In the genomic region with DNA sequence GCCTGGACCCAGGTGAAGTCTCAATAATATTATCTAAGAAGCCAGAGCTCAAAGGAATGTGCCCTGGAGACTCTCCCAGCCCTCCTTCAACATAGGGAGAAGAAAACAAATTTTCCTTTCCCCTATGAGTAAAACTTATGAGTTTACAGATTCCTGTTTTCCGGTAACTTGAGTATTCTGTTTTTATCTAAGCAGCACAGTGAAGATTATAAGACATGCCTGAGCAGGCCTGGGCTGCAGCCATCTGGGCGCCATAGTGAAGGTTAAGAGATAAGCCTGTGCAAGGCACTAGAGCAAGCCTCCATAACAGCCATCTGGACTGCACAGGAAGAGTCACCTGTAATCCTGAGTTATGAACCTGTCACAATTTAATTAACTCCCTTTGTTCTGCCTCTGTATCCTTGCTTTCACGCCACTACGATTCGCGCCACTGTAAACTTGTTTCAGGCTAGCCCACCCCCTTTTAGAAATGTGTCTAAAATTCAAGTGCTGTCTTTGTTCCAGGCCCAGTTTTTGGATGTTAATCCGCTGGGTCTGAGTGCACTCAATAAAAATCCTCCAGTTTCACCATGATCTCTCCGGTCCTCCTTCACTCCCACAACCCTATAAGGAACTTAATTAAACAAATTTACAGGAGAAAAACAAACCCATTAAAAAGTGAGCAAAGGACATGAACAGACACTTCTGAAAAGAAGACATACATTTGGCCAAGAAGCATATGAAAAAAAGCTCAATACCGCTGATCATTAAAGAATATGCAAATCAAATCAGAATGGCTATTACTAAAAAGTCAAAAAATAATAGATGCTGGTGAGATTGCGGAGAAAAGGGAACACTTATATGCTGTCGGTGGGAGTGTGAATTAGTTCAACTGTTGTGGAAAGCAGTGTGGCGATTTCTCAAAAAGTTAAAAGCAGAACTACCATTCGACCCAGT, we compare ENCODE assay signal across 19 cellular contexts.
DNase-seq lines count a peak whose midpoint lies in the region; ATAC-seq and TF ChIP-seq lines count a peak whose summit lies in the region.
"Had no signal": no experiment of that assay in that cellular context is flagged by ENCODE, and none has a peak within 500 bp of the region (broad histone marks: within the 10 kb centered on the region; RNA-seq: fewer than 3 reads in every experiment).

No MANE protein-coding gene starts in this region.

- ATAC-seq in left ventricle myocardium superior: no peak
- no peak for ATAC-seq in GM18520 (IDR thresholded peaks at IDR 0.05; ENCODE audit: unreplicated experiment)
- no peak for ATAC-seq in HG03039 (IDR thresholded peaks at IDR 0.05; ENCODE audit: unreplicated experiment)
- ATAC-seq: activated CD8-positive, alpha-beta memory T cell treated with anti-CD3 and anti-CD28 coated beads, Interleukin-2, amount 10 ng/mL, durations not matched to agents 7 days and 5 days; T-helper 17 cell had no signal

- no peaks in the 10 kb centered on the region for H3K79me2 ChIP-seq in SU-DHL-6 (ENCODE audit: insufficient read depth, low read length)

- H2AFZ ChIP-seq in SU-DHL-6 (ENCODE audit: low read depth, low read length, severe bottlenecking): no peak overlapping the region

- H4K20me1 ChIP-seq in SU-DHL-6 (ENCODE audit: low read depth, low read length): no peaks in the 10 kb centered on the region

- peaks cover 4% of the 10 kb centered on the region; the same call in 1 of the 2 replicates for H3K4me1 ChIP-seq in HEK293 (ENCODE audit: control insufficient read depth, insufficient read depth, low read length)
- H3K4me1 ChIP-seq: suprapubic skin had no signal

- H3K4me3 ChIP-seq in AG10803 (ENCODE audit: low read length) (no peak overlapping the region), HEK293 (ENCODE audit: low read depth, low read length) (no peak overlapping the region), SU-DHL-6 (ENCODE audit: insufficient read depth, low read length, poor library complexity, severe bottlenecking) (peak overlapping the region; percentile 2), fibroblast of the aortic adventitia (ENCODE audit: low read depth, low read length) (no peak overlapping the region)
- H3K4me3 ChIP-seq: suprapubic skin had no signal

- H3F3A ChIP-seq in SU-DHL-6 (ENCODE audit: insufficient read depth): no peaks in the 10 kb centered on the region

- no peaks in the 10 kb centered on the region for H3K36me3 ChIP-seq in HEK293 (ENCODE audit: control insufficient read depth in 2 of 2, insufficient read depth in 1 of 2, low read length in 2 of 2)
- peaks cover 29% of the 10 kb centered on the region for H3K36me3 ChIP-seq in SU-DHL-6 (ENCODE audit: low read length)

- TF ChIP-seq CTCF in AG10803 (conservative IDR thresholded peaks at IDR 0.05; ENCODE audit: low read length) (no peak), HEK293 (tag by site-specific recombination; IDR thresholded peaks at IDR 0.05) (no peak), SU-DHL-6 (IDR thresholded peaks at IDR 0.05; ENCODE audit: insufficient read depth, low read length, poor library complexity, severe bottlenecking) (no peak), fibroblast of the aortic adventitia (IDR thresholded peaks at IDR 0.05; ENCODE audit: insufficient read depth, low read length) (no peak)

- H3K9me3 Mint-ChIP-seq in activated naive CD4-positive, alpha-beta T cell treated with anti-CD3 and anti-CD28 coated beads, Interleukin-2, amount 10 ng/mL, durations not matched to agents 7 days and 5 days: peaks cover 47% of the 10 kb centered on the region

- no peaks in the 10 kb centered on the region for H3K36me3 Mint-ChIP-seq in activated naive CD4-positive, alpha-beta T cell treated with anti-CD3 and anti-CD28 coated beads, Interleukin-2, amount 10 ng/mL, durations not matched to agents 7 days and 5 days

- DNase-seq in AG10803 (ENCODE audit: low read depth): peak; percentile 12
- DNase-seq in fibroblast of the aortic adventitia (ENCODE audit: low read depth): peak; percentile 33
- DNase-seq in activated naive CD4-positive, alpha-beta T cell treated with anti-CD3 and anti-CD28 coated beads, Interleukin-2, amount 10 ng/mL, durations not matched to agents 7 days and 5 days: no peak
- DNase-seq in left ventricle myocardium superior: no peak
- DNase-seq: activated B cell treated with CpG ODN at 0.5 μM for 24 hours; activated CD8-positive, alpha-beta memory T cell treated with anti-CD3 and anti-CD28 coated beads, Interleukin-2, amount 10 ng/mL, durations not matched to agents 7 days and 5 days; activated effector memory CD4-positive, alpha-beta T cell treated with Interleukin-2 at 50 U/mL for 16 hours; cortex of kidney; GDM1; NCI-H2029 treated with DMSO at 0.1 percent for 48 hours; NK-92 treated with Interleukin-12 subunit alpha and Interleukin-12 subunit beta, amount 100 ng/mL, for 24 hours; occipital lobe; stimulated activated CD4-positive, alpha-beta T cell treated with anti-CD3 and anti-CD28 coated beads, Interleukin-4, amount 100 ng/mL, for 24 hours; T-helper 17 cell had no signal

- CTCF ChIA-PET in HEK293 (lab: Yijun Ruan, JAX): no interaction called here
- CTCF ChIA-PET in activated naive CD4-positive, alpha-beta T cell treated with anti-CD3 and anti-CD28 coated beads, Interleukin-2, amount 10 ng/mL, durations not matched to agents 7 days and 5 days (lab: Charles Lee): no interaction called here

- no peak overlapping the region for H3K4me2 ChIP-seq in SU-DHL-6 (ENCODE audit: low read depth, low read length, poor library complexity, severe bottlenecking)

- no peak overlapping the region for H3K27ac Mint-ChIP-seq in activated naive CD4-positive, alpha-beta T cell treated with anti-CD3 and anti-CD28 coated beads, Interleukin-2, amount 10 ng/mL, durations not matched to agents 7 days and 5 days
- H3K27ac Mint-ChIP-seq: activated B cell treated with CpG ODN at 0.5 μM for 24 hours; activated CD8-positive, alpha-beta memory T cell treated with anti-CD3 and anti-CD28 coated beads, Interleukin-2, amount 10 ng/mL, durations not matched to agents 7 days and 5 days; T-helper 17 cell had no signal

- H3K4me3 Mint-ChIP-seq in activated naive CD4-positive, alpha-beta T cell treated with anti-CD3 and anti-CD28 coated beads, Interleukin-2, amount 10 ng/mL, durations not matched to agents 7 days and 5 days: no peak overlapping the region
- H3K4me3 Mint-ChIP-seq: activated B cell treated with CpG ODN at 0.5 μM for 24 hours; activated CD8-positive, alpha-beta memory T cell treated with anti-CD3 and anti-CD28 coated beads, Interleukin-2, amount 10 ng/mL, durations not matched to agents 7 days and 5 days; T-helper 17 cell had no signal

- H3K27me3 ChIP-seq in SU-DHL-6 (ENCODE audit: low read length): no peaks in the 10 kb centered on the region
- H3K27me3 ChIP-seq: suprapubic skin had no signal

- POLR2A ChIA-PET in HEK293 (lab: Yijun Ruan, JAX): no interaction called here

- H3K27ac ChIP-seq in HEK293 (ENCODE audit: extremely low read depth, low read depth, low read length) (no peak overlapping the region), SU-DHL-6 (ENCODE audit: low read depth, low read length) (no peak overlapping the region)
- H3K27ac ChIP-seq: suprapubic skin had no signal

- H3K4me1 Mint-ChIP-seq in activated naive CD4-positive, alpha-beta T cell treated with anti-CD3 and anti-CD28 coated beads, Interleukin-2, amount 10 ng/mL, durations not matched to agents 7 days and 5 days: no peaks in the 10 kb centered on the region
- H3K4me1 Mint-ChIP-seq: activated B cell treated with CpG ODN at 0.5 μM for 24 hours; activated CD8-positive, alpha-beta memory T cell treated with anti-CD3 and anti-CD28 coated beads, Interleukin-2, amount 10 ng/mL, durations not matched to agents 7 days and 5 days; T-helper 17 cell had no signal

- no peaks in the 10 kb centered on the region for H3K27me3 Mint-ChIP-seq in activated naive CD4-positive, alpha-beta T cell treated with anti-CD3 and anti-CD28 coated beads, Interleukin-2, amount 10 ng/mL, durations not matched to agents 7 days and 5 days
- H3K27me3 Mint-ChIP-seq: activated B cell treated with CpG ODN at 0.5 μM for 24 hours; activated CD8-positive, alpha-beta memory T cell treated with anti-CD3 and anti-CD28 coated beads, Interleukin-2, amount 10 ng/mL, durations not matched to agents 7 days and 5 days; T-helper 17 cell had no signal

- no peak overlapping the region for H3K9ac ChIP-seq in SU-DHL-6 (ENCODE audit: low read length)

- H3K9me2 ChIP-seq in SU-DHL-6 (replicated peaks; ENCODE audit: insufficient read depth, low read length): no peaks in the 10 kb centered on the region

- H3K9me3 ChIP-seq in HEK293 (ENCODE audit: control insufficient read depth, insufficient read depth, low read depth, low read length): no peaks in the 10 kb centered on the region
- peaks cover 38% of the 10 kb centered on the region for H3K9me3 ChIP-seq in SU-DHL-6 (ENCODE audit: insufficient read depth, low read length)

- intact Hi-C loops in left ventricle myocardium superior (cut with micrococcal nuclease): no loop called here

TF ChIP-seq in HEK293, 187 proteins besides CTCF, POLR2A, EP300 and RAD21 (continues in another document):
- TF ChIP-seq ZNF555 (tag by site-specific recombination; conservative IDR thresholded peaks at IDR 0.05) (peak; percentile 10; the same call in 1 of the 2 replicates), ZNF169 (tag by site-specific recombination; IDR thresholded peaks at IDR 0.05) (peak; percentile 78)

Comparison
In these comparisons a context has a peak if more than half of its experiments do, and no peak if none do; other contexts are left out.
1. DNase-seq: peak in AG10803 (single experiment) and fibroblast of the aortic adventitia (single experiment); none in activated naive CD4-positive, alpha-beta T cell treated with anti-CD3 and anti-CD28 coated beads, Interleukin-2, amount 10 ng/mL, durations not matched to agents 7 days and 5 days (single experiment) and left ventricle myocardium superior (single experiment).